19 cellular contexts compared by ENCODE assay signal in genomic region chr19:15403151-15403531, GRCh38. TPM values are rescaled to one million over a fixed set of nuclear protein-coding genes. Genes with fewer than 3 reads are reported as not detected.
DNase-seq lines count a peak whose midpoint lies in the region; ATAC-seq and TF ChIP-seq lines count a peak whose summit lies in the region.
"Had no signal": no experiment of that assay in that cellular context is flagged by ENCODE, and none has a peak within 500 bp of the region (broad histone marks: within the 10 kb centered on the region; RNA-seq: fewer than 3 reads in every experiment).

No MANE protein-coding gene starts in this region.

- no peak overlapping the region for H3K4me3 ChIP-seq in heart right ventricle
- H3K4me3 ChIP-seq in esophagus squamous epithelium: peak overlapping the region in 1 of 4 donors; percentile 2
- peak overlapping the region; percentile 3 to 31 (median 14) for H3K4me3 ChIP-seq in sigmoid colon
- H3K4me3 ChIP-seq: A549, GM23248, ovary had no signal

- ATAC-seq in heart right ventricle (peak in 1 of 8 donors; percentile 2), left cardiac atrium (no peak), HG03565 (IDR thresholded peaks at IDR 0.05; ENCODE audit: unreplicated experiment) (no peak)
- ATAC-seq: A549; naive thymus-derived CD8-positive, alpha-beta T cell had no signal

- TF ChIP-seq POLR2A in esophagus squamous epithelium (IDR thresholded peaks at IDR 0.05) (no peak), sigmoid colon (IDR thresholded peaks at IDR 0.05) (no peak)

- H3K4me1 ChIP-seq in heart right ventricle: peaks cover 24 to 75% (median 59%) of the 10 kb centered on the region in 9 donors
- peaks cover 0 to 75% (median 27%) of the 10 kb centered on the region in 3 donors for H3K4me1 ChIP-seq in esophagus squamous epithelium
- H3K4me1 ChIP-seq in sigmoid colon: peaks cover 0 to 78% (median 74%) of the 10 kb centered on the region in 4 donors
- H3K4me1 ChIP-seq: A549 had no signal

- H3K27me3 ChIP-seq in heart right ventricle (no peaks in the 10 kb centered on the region), esophagus squamous epithelium (no peaks in the 10 kb centered on the region), sigmoid colon (no peaks in the 10 kb centered on the region)
- H3K27me3 ChIP-seq: ovary had no signal

- DNase-seq in heart right ventricle (no peak), left cardiac atrium (no peak), esophagus squamous epithelium (lab: John Stamatoyannopoulos, UW) (no peak), sigmoid colon (peak; percentile 53), epidermal melanocyte (ENCODE audit: insufficient read length, low spot score) (no peak)
- no peak for DNase-seq in activated T-helper 2 cell treated with anti-CD3 and anti-CD28 coated beads, Interferon-gamma antibody, Interleukin-2, Interleukin-4, amounts not matched to agents 10 μg/mL and 5 μg/mL and 100 μg/mL, durations not matched to agents 14 hours and 24 hours and 36 hours (ENCODE audit: low spot score)
- DNase-seq in activated effector memory CD4-positive, alpha-beta T cell treated with Interleukin-2 at 50 U/mL for 16 hours: no peak
- DNase-seq: activated CD4-positive, alpha-beta T cell treated with anti-CD3 and anti-CD28 coated beads for 1 hour; activated naive CD8-positive, alpha-beta T cell treated with anti-CD3 and anti-CD28 coated beads for 36 hours; GM23248; naive thymus-derived CD8-positive, alpha-beta T cell; NCI-H1092 treated with DMSO at 0.1 percent for 48 hours; NCI-H2029; NCI-H2227 treated with DMSO at 0.1 percent for 48 hours; NCI-H774; ovary had no signal

- no peaks in the 10 kb centered on the region for H3K9me3 Mint-ChIP-seq in activated T-helper 2 cell treated with anti-CD3 and anti-CD28 coated beads, Interferon-gamma antibody, Interleukin-2, Interleukin-4, amounts not matched to agents 10 μg/mL and 5 μg/mL and 100 μg/mL, durations not matched to agents 14 hours and 24 hours and 36 hours
- H3K9me3 Mint-ChIP-seq: activated naive CD8-positive, alpha-beta T cell treated with anti-CD3 and anti-CD28 coated beads for 36 hours; memory B cell; naive thymus-derived CD8-positive, alpha-beta T cell had no signal

- H3K36me3 ChIP-seq in heart right ventricle: peaks cover 6 to 78% (median 41%) of the 10 kb centered on the region in 9 donors
- H3K36me3 ChIP-seq in esophagus squamous epithelium: peaks cover 37 to 99% (median 41%) of the 10 kb centered on the region in 3 donors
- H3K36me3 ChIP-seq in sigmoid colon: peaks cover 35 to 55% (median 37%) of the 10 kb centered on the region in 4 donors
- H3K36me3 ChIP-seq: ovary had no signal

- H3K27ac ChIP-seq in heart right ventricle (peak overlapping the region in 9 of 10 donors; percentile 28 to 80 (median 68)), esophagus squamous epithelium (peak overlapping the region in 3 of 4 donors; percentile 69 to 80 (median 79)), sigmoid colon (peak overlapping the region; percentile 64 to 92 (median 87))
- H3K27ac ChIP-seq: A549, GM23248, ovary had no signal

- H3K27me3 Mint-ChIP-seq in activated T-helper 2 cell treated with anti-CD3 and anti-CD28 coated beads, Interferon-gamma antibody, Interleukin-2, Interleukin-4, amounts not matched to agents 10 μg/mL and 5 μg/mL and 100 μg/mL, durations not matched to agents 14 hours and 24 hours and 36 hours (ENCODE audit: low read depth): no peaks in the 10 kb centered on the region
- H3K27me3 Mint-ChIP-seq: activated naive CD8-positive, alpha-beta T cell treated with anti-CD3 and anti-CD28 coated beads for 36 hours; memory B cell; naive thymus-derived CD8-positive, alpha-beta T cell had no signal

- H3K4me3 Mint-ChIP-seq in activated T-helper 2 cell treated with anti-CD3 and anti-CD28 coated beads, Interferon-gamma antibody, Interleukin-2, Interleukin-4, amounts not matched to agents 10 μg/mL and 5 μg/mL and 100 μg/mL, durations not matched to agents 14 hours and 24 hours and 36 hours (ENCODE audit: low read depth): no peak overlapping the region
- H3K4me3 Mint-ChIP-seq: activated naive CD8-positive, alpha-beta T cell treated with anti-CD3 and anti-CD28 coated beads for 36 hours; memory B cell; naive thymus-derived CD8-positive, alpha-beta T cell had no signal

- H3K9me3 ChIP-seq in heart right ventricle: no peaks in the 10 kb centered on the region
- H3K9me3 ChIP-seq in esophagus squamous epithelium: no peaks in the 10 kb centered on the region
- H3K9me3 ChIP-seq in sigmoid colon: no peaks in the 10 kb centered on the region
- H3K9me3 ChIP-seq: A549, ovary had no signal

- no peak for TF ChIP-seq CTCF in heart right ventricle (IDR thresholded peaks at IDR 0.05)
- TF ChIP-seq CTCF in esophagus squamous epithelium (IDR thresholded peaks at IDR 0.05): no peak
- no peak for TF ChIP-seq CTCF in sigmoid colon (IDR thresholded peaks at IDR 0.05)

- no peak for TF ChIP-seq EP300 in sigmoid colon (IDR thresholded peaks at IDR 0.05)

- intact Hi-C loops in heart right ventricle (cut with DNase I): no loop called here
- intact Hi-C loops in left cardiac atrium (cut with DNase I): no loop called here
- intact Hi-C loops in esophagus squamous epithelium (cut with DNase I): no loop called here
- intact Hi-C loops in sigmoid colon (cut with DNase I): no loop called here
- intact Hi-C loops in activated T-helper 2 cell treated with anti-CD3 and anti-CD28 coated beads, Interferon-gamma antibody, Interleukin-2, Interleukin-4, amounts not matched to agents 10 μg/mL and 5 μg/mL and 100 μg/mL, durations not matched to agents 14 hours and 24 hours and 36 hours (cut with micrococcal nuclease): no loop called here

- no peak overlapping the region for H3K27ac Mint-ChIP-seq in activated T-helper 2 cell treated with anti-CD3 and anti-CD28 coated beads, Interferon-gamma antibody, Interleukin-2, Interleukin-4, amounts not matched to agents 10 μg/mL and 5 μg/mL and 100 μg/mL, durations not matched to agents 14 hours and 24 hours and 36 hours
- H3K27ac Mint-ChIP-seq: activated naive CD8-positive, alpha-beta T cell treated with anti-CD3 and anti-CD28 coated beads for 36 hours; memory B cell had no signal

- H3K4me1 Mint-ChIP-seq in activated T-helper 2 cell treated with anti-CD3 and anti-CD28 coated beads, Interferon-gamma antibody, Interleukin-2, Interleukin-4, amounts not matched to agents 10 μg/mL and 5 μg/mL and 100 μg/mL, durations not matched to agents 14 hours and 24 hours and 36 hours (ENCODE audit: low read depth): peaks cover 8% of the 10 kb centered on the region

- peaks cover 42% of the 10 kb centered on the region for H3K36me3 Mint-ChIP-seq in activated T-helper 2 cell treated with anti-CD3 and anti-CD28 coated beads, Interferon-gamma antibody, Interleukin-2, Interleukin-4, amounts not matched to agents 10 μg/mL and 5 μg/mL and 100 μg/mL, durations not matched to agents 14 hours and 24 hours and 36 hours (ENCODE audit: low read depth)

- WGBS in heart right ventricle, 2 donors: 67 to 75% methylated on average over 10 of the region's 10 CpGs
- 80 to 94% methylated on average over 7 to 8 of the region's 10 CpGs for WGBS in esophagus squamous epithelium, 2 donors
- 93 to 97% methylated on average over 10 of the region's 10 CpGs for WGBS in sigmoid colon, 2 donors

RNA-seq across cellular contexts. Expression of gene AKAP8L, which starts 15.6 kb away (rescaled TPM):
- 100 to 1,000 TPM in 1 of 10 donors, 10 to 100 TPM in 9; 45.2 to 101 (median 63.1) TPM for total RNA-seq in heart right ventricle
- 100 to 1,000 TPM in 1 of 2 donors, 10 to 100 TPM in 1; 53.6 to 140 TPM for polyA plus RNA-seq in heart right ventricle
- 10 to 100 TPM; 61.5 to 74.2 TPM for total RNA-seq in left cardiac atrium
- total RNA-seq in esophagus squamous epithelium: 10 to 100 TPM; 33.9 to 90.2 (median 63.4) TPM
- 100 to 1,000 TPM in 2 of 4 donors, 10 to 100 TPM in 2; 90.5 to 145 (median 101) TPM for total RNA-seq in sigmoid colon
- polyA plus RNA-seq in sigmoid colon: 10 to 100 TPM; 15.0 to 67.5 (median 22.8) TPM
- 76.6 and 87.4 TPM in 2 replicates for total RNA-seq in activated T-helper 2 cell treated with anti-CD3 and anti-CD28 coated beads, Interferon-gamma antibody, Interleukin-2, Interleukin-4, amounts not matched to agents 10 μg/mL and 5 μg/mL and 100 μg/mL, durations not matched to agents 14 hours and 24 hours and 36 hours

RNA-seq across cellular contexts. Expression of gene AKAP8, which starts 23.6 kb away (rescaled TPM):
- 10 to 100 TPM; 15.7 to 32.2 (median 18.6) TPM for total RNA-seq in heart right ventricle
- 10 to 100 TPM; 12.8 to 21.8 TPM for polyA plus RNA-seq in heart right ventricle
- 10 to 100 TPM; 16.0 to 30.5 TPM for total RNA-seq in left cardiac atrium
- total RNA-seq in esophagus squamous epithelium: 10 to 100 TPM; 17.4 to 32.4 (median 21.7) TPM
- total RNA-seq in sigmoid colon: 10 to 100 TPM; 15.0 to 43.8 (median 21.4) TPM
- polyA plus RNA-seq in sigmoid colon: 10 to 100 TPM; 11.4 to 19.8 (median 11.6) TPM
- 56.0 and 62.1 TPM in 2 replicates for total RNA-seq in activated T-helper 2 cell treated with anti-CD3 and anti-CD28 coated beads, Interferon-gamma antibody, Interleukin-2, Interleukin-4, amounts not matched to agents 10 μg/mL and 5 μg/mL and 100 μg/mL, durations not matched to agents 14 hours and 24 hours and 36 hours

RNA-seq across cellular contexts. Expression of gene WIZ, which starts 46.6 kb away (rescaled TPM):
- 10 to 100 TPM; 19.5 to 34.3 (median 21.3) TPM for total RNA-seq in heart right ventricle
- polyA plus RNA-seq in heart right ventricle: 10 to 100 TPM; 18.7 to 25.7 TPM
- 10 to 100 TPM; 26.9 to 28.7 TPM for total RNA-seq in left cardiac atrium
- total RNA-seq in esophagus squamous epithelium: 10 to 100 TPM; 17.2 to 36.5 (median 30.0) TPM
- 10 to 100 TPM; 16.3 to 49.6 (median 28.4) TPM for total RNA-seq in sigmoid colon
- polyA plus RNA-seq in sigmoid colon: 10 to 100 TPM in 1 of 3 donors, 1 to 10 TPM in 2; 7.8 to 18.3 (median 9.2) TPM
- 30.1 and 30.4 TPM in 2 replicates for total RNA-seq in activated T-helper 2 cell treated with anti-CD3 and anti-CD28 coated beads, Interferon-gamma antibody, Interleukin-2, Interleukin-4, amounts not matched to agents 10 μg/mL and 5 μg/mL and 100 μg/mL, durations not matched to agents 14 hours and 24 hours and 36 hours

Comparison
In these comparisons a context has a peak if more than half of its experiments do, and no peak if none do; other contexts are left out.
1. H3K4me3 ChIP-seq: peak in sigmoid colon (4 of 4); none in heart right ventricle (0 of 10).
2. Peak in every context shown above with its lines, with median percentiles within 50 percentile points of each other: H3K27ac ChIP-seq.